1 cellular context compared by ENCODE assay signal in genomic region chr7:102248456-102249395, GRCh38.
TF ChIP-seq lines count a peak whose summit lies in the region.

No MANE protein-coding gene starts in this region.

TF ChIP-seq in H1, 55 proteins besides CTCF, POLR2A, EP300 and RAD21 (continued from another document):
- no peak for TF ChIP-seq JUN (IDR thresholded peaks at IDR 0.05; ENCODE audit: low read depth, low read length)
- no peak for TF ChIP-seq CBX8 (IDR thresholded peaks at IDR 0.05; ENCODE audit: borderline replicate concordance, low read depth, low read length)
- no peak for TF ChIP-seq CEBPB (IDR thresholded peaks at IDR 0.05; ENCODE audit: low read depth, low read length)
- TF ChIP-seq KDM5A (IDR thresholded peaks at IDR 0.05; ENCODE audit: low read length) = no peak
- 0 out of 2 replicates have a peak, but pooled peaks have one; percentile 12 for TF ChIP-seq SRF (IDR thresholded peaks at IDR 0.05; ENCODE audit: low read depth, low read length)
- no peak for TF ChIP-seq BCL11A (IDR thresholded peaks at IDR 0.05; ENCODE audit: low read depth in 2 of 2, low read length in 2 of 2)
- 0 out of 2 replicates have a peak, but pooled peaks have one; percentile 7 for TF ChIP-seq CREB1 (IDR thresholded peaks at IDR 0.05)
- TF ChIP-seq KDM1A (IDR thresholded peaks at IDR 0.05; ENCODE audit: borderline replicate concordance, low read length) = 0 out of 2 replicates have a peak, but pooled peaks have one; percentile 14
- no peak for TF ChIP-seq CHD7 (IDR thresholded peaks at IDR 0.05; ENCODE audit: insufficient replicate concordance, low read length)
- TF ChIP-seq MAFK (IDR thresholded peaks at IDR 0.05; ENCODE audit: low read depth, low read length) = no peak
- TF ChIP-seq HDAC6 (IDR thresholded peaks at IDR 0.05; ENCODE audit: low read depth, low read length) = no peak
- TF ChIP-seq CBX5 (IDR thresholded peaks at IDR 0.05; ENCODE audit: low read depth, low read length) = no peak
